Comparison of ENCODE assay signal across 8 cellular contexts in genomic region chr19:15452111-15453047, GRCh38. TPM values are rescaled to one million over a fixed set of nuclear protein-coding genes. Genes with fewer than 3 reads are reported as not detected.
DNase-seq lines count a peak whose midpoint lies in the region; ATAC-seq and TF ChIP-seq lines count a peak whose summit lies in the region.

No MANE protein-coding gene starts in this region.

- WGBS in mesodermal cell (ENCODE audit: insufficient coverage in 2 of 2), 2 experiments, result 16 to 21% methylated on average over 27 to 33 of the region's 37 CpGs

- H3K36me3 ChIP-seq in mesodermal cell (ENCODE audit: control insufficient read depth, insufficient read depth, low read length), result no peaks in the 10 kb centered on the region
- H3K36me3 ChIP-seq in uterus, result no peaks in the 10 kb centered on the region

- H3K27ac ChIP-seq in 22Rv1 (peak overlapping the region; percentile 52), mesodermal cell (ENCODE audit: low read depth, low read length, severe bottlenecking) (no peak overlapping the region), uterus (peak overlapping the region; percentile 55 to 74)

- intact Hi-C loops in uterus (cut with DNase I; ENCODE audit: low total_unique reads), result no loop called here

- H3K4me1 ChIP-seq in mesodermal cell (ENCODE audit: control insufficient read depth, insufficient read depth, low read length, poor library complexity, severe bottlenecking), result peaks cover 4% of the 10 kb centered on the region
- H3K4me1 ChIP-seq in uterus, result peaks cover 0 to 15% of the 10 kb centered on the region in 2 donors

- TF ChIP-seq POLR2A in erythroblast (IDR thresholded peaks at IDR 0.05; ENCODE audit: low read length) (no peak), uterus (IDR thresholded peaks at IDR 0.05) (peak; percentile 76 to 88)

- H3K4me3 ChIP-seq in mesodermal cell (ENCODE audit: extremely low read depth, insufficient read depth, low read length, poor library complexity, severe bottlenecking), result peak overlapping the region; percentile 25
- peak overlapping the region; percentile 24 to 37 for H3K4me3 ChIP-seq in uterus

- DNase-seq in Daoy (ENCODE audit: low read depth) (peak; percentile 89), OCI-M1 (lab: John Stamatoyannopoulos, UW) (peak; percentile 88), erythroblast (lab: John Stamatoyannopoulos, UW) (peak; percentile 78 to 80), uterus (peak; percentile 91 to 94), AML-193 (lab: John Stamatoyannopoulos, UW) (no peak)

- H3K9me3 ChIP-seq in mesodermal cell (ENCODE audit: control insufficient read depth, low read length) (no peaks in the 10 kb centered on the region), uterus (no peaks in the 10 kb centered on the region)

- H3K27me3 ChIP-seq in uterus, result peaks cover 5 to 14% of the 10 kb centered on the region in 2 donors

- TF ChIP-seq CTCF in 22Rv1 (IDR thresholded peaks at IDR 0.05) (no peak), uterus (IDR thresholded peaks at IDR 0.05) (no peak)

- no peak for ATAC-seq in GM18520 (IDR thresholded peaks at IDR 0.05; ENCODE audit: unreplicated experiment)

RNA-seq across cellular contexts. Expression of gene WIZ, which starts 2.6 kb away (rescaled TPM):
- 5.7 and 7.0 TPM in 2 replicates for total RNA-seq in Daoy (2014; rRNA removed; shearing (Covaris generic))
- 41.4 TPM for polyA plus RNA-seq in mesodermal cell (2013, experiment 1 of 2)
- polyA plus RNA-seq in mesodermal cell (2013, experiment 2 of 2), result 34.1 TPM
- total RNA-seq in uterus, result 10 to 100 TPM in 1 of 4 donors, 1 to 10 TPM in 3; 6.5 to 53.9 (median 8.5) TPM

RNA-seq across cellular contexts. Expression of gene RASAL3, which starts 12.0 kb away (rescaled TPM):
- not detected in 2 replicates for total RNA-seq in Daoy (2014; rRNA removed; shearing (Covaris generic))
- 0.44 TPM for polyA plus RNA-seq in mesodermal cell (2013, experiment 1 of 2)
- polyA plus RNA-seq in mesodermal cell (2013, experiment 2 of 2), result not detected
- total RNA-seq in uterus, result 1 to 10 TPM in 2 of 4 donors, under 1 TPM in 1, not detected in 1; 0.51 to 4.3 (median 1.1) TPM

RNA-seq across cellular contexts. Expression of gene PGLYRP2, which starts 26.9 kb away (rescaled TPM):
- 0.17 TPM in 1 of 2 replicates, not detected in the other for total RNA-seq in Daoy (2014; rRNA removed; shearing (Covaris generic))
- polyA plus RNA-seq in mesodermal cell (2013, experiment 1 of 2), result not detected
- polyA plus RNA-seq in mesodermal cell (2013, experiment 2 of 2), result not detected
- total RNA-seq in uterus, result not detected

RNA-seq across cellular contexts. Expression of gene AKAP8L, which starts 33.6 kb away (rescaled TPM):
- 59.0 and 77.6 TPM in 2 replicates for total RNA-seq in Daoy (2014; rRNA removed; shearing (Covaris generic))
- 105 TPM for polyA plus RNA-seq in mesodermal cell (2013, experiment 1 of 2)
- polyA plus RNA-seq in mesodermal cell (2013, experiment 2 of 2), result 91.0 TPM
- 100 to 1,000 TPM in 2 of 4 donors, 10 to 100 TPM in 2; 82.4 to 157 (median 117) TPM for total RNA-seq in uterus

RNA-seq across cellular contexts. Expression of gene CYP4F22, which starts 55.9 kb away (rescaled TPM):
- total RNA-seq in Daoy (2014; rRNA removed; shearing (Covaris generic)), result 0.46 and 0.89 TPM in 2 replicates
- polyA plus RNA-seq in mesodermal cell (2013, experiment 1 of 2), result not detected
- polyA plus RNA-seq in mesodermal cell (2013, experiment 2 of 2), result not detected
- not detected for total RNA-seq in uterus

Comparison
In these comparisons a context has a peak if more than half of its experiments do, and no peak if none do; other contexts are left out.
1. DNase-seq: peak in Daoy (single experiment), OCI-M1 (single experiment), erythroblast (2 of 2) and uterus (2 of 2); none in AML-193 (0 of 2).